In genomic region chr10:85148693-85149640, GRCh38 we compare ENCODE assay signal across 20 cellular contexts.
A peak's percentile ranks its signal among the peaks of the same experiment; 100 is the strongest.
DNase-seq lines count a peak whose midpoint lies in the region; ATAC-seq and TF ChIP-seq lines count a peak whose summit lies in the region.
"Had no signal": no experiment of that assay in that cellular context is flagged by ENCODE, and none has a peak within 500 bp of the region (broad histone marks: within the 10 kb centered on the region; RNA-seq: fewer than 3 reads in every experiment).

No MANE protein-coding gene starts in this region.

- H3K27me3 Mint-ChIP-seq in stimulated activated memory B cell treated with anti-CD40 and anti-IgM and Interleukin-4, amounts not matched to agents 10 μg/mL and 1 μg/mL and 100 μg/mL, for 72 hours, result no peaks in the 10 kb centered on the region
- H3K27me3 Mint-ChIP-seq: CD4-positive, alpha-beta memory T cell had no signal

- intact Hi-C loops in colonic mucosa (cut with DNase I), result no loop called here

- H3K9ac ChIP-seq in colonic mucosa (ENCODE audit: low read depth in 2 of 2, low read length in 2 of 2) (no peak overlapping the region), skeletal muscle tissue (ENCODE audit: low read depth in 1 of 3, low read length in 3 of 3) (no peak overlapping the region)
- H3K9ac ChIP-seq: BLaER1, KMS-11 had no signal

- no peaks in the 10 kb centered on the region for H3K36me3 ChIP-seq in colonic mucosa
- H3K36me3 ChIP-seq in skeletal muscle tissue (ENCODE audit: control insufficient read depth in 3 of 3, insufficient read depth in 3 of 3, low read length in 3 of 3), result no peaks in the 10 kb centered on the region
- H3K36me3 ChIP-seq: BLaER1, Peyer's patch had no signal

- TF ChIP-seq CTCF in colonic mucosa (IDR thresholded peaks at IDR 0.05), result no peak

- H3K27ac ChIP-seq in colonic mucosa, result no peak overlapping the region
- H3K27ac ChIP-seq in skeletal muscle tissue (ENCODE audit: low read depth, low read length), result no peak overlapping the region
- H3K27ac ChIP-seq: BLaER1, KMS-11, Peyer's patch had no signal

- H3K4me3 ChIP-seq in colonic mucosa (no peak overlapping the region), skeletal muscle tissue (ENCODE audit: low read length in 3 of 3) (peak overlapping the region in 2 of 3 donors; percentile 4 to 45)
- H3K4me3 ChIP-seq: BLaER1, Peyer's patch had no signal

- H3K27me3 ChIP-seq in colonic mucosa (no peaks in the 10 kb centered on the region), skeletal muscle tissue (ENCODE audit: control insufficient read depth in 3 of 3, insufficient read depth in 3 of 3, low read length in 3 of 3) (peaks cover 0 to 2% (median 0%) of the 10 kb centered on the region in 3 donors)
- H3K27me3 ChIP-seq: BLaER1, Peyer's patch had no signal

- H3K4me1 Mint-ChIP-seq in stimulated activated memory B cell treated with anti-CD40 and anti-IgM and Interleukin-4, amounts not matched to agents 10 μg/mL and 1 μg/mL and 100 μg/mL, for 72 hours, result no peaks in the 10 kb centered on the region
- H3K4me1 Mint-ChIP-seq: CD4-positive, alpha-beta memory T cell had no signal

- no peaks in the 10 kb centered on the region for H3K4me1 ChIP-seq in colonic mucosa
- H3K4me1 ChIP-seq in skeletal muscle tissue (ENCODE audit: control insufficient read depth in 3 of 3, insufficient read depth in 3 of 3, low read length in 3 of 3), result peaks cover 4 to 9% (median 6%) of the 10 kb centered on the region in 3 donors
- H3K4me1 ChIP-seq: BLaER1, Peyer's patch had no signal

- ATAC-seq in stimulated activated memory B cell treated with anti-CD40 and anti-IgM and Interleukin-4, amounts not matched to agents 10 μg/mL and 1 μg/mL and 100 μg/mL, for 72 hours, result no peak

- H3K36me3 Mint-ChIP-seq in stimulated activated memory B cell treated with anti-CD40 and anti-IgM and Interleukin-4, amounts not matched to agents 10 μg/mL and 1 μg/mL and 100 μg/mL, for 72 hours, result no peaks in the 10 kb centered on the region
- H3K36me3 Mint-ChIP-seq: CD4-positive, alpha-beta memory T cell had no signal

- H3K9me3 Mint-ChIP-seq in stimulated activated memory B cell treated with anti-CD40 and anti-IgM and Interleukin-4, amounts not matched to agents 10 μg/mL and 1 μg/mL and 100 μg/mL, for 72 hours, result peaks cover 5% of the 10 kb centered on the region

- no peak overlapping the region for H3K4me3 Mint-ChIP-seq in stimulated activated memory B cell treated with anti-CD40 and anti-IgM and Interleukin-4, amounts not matched to agents 10 μg/mL and 1 μg/mL and 100 μg/mL, for 72 hours
- H3K4me3 Mint-ChIP-seq: HFFc6 had no signal

- H3K27ac Mint-ChIP-seq in stimulated activated memory B cell treated with anti-CD40 and anti-IgM and Interleukin-4, amounts not matched to agents 10 μg/mL and 1 μg/mL and 100 μg/mL, for 72 hours, result no peak overlapping the region
- H3K27ac Mint-ChIP-seq: CD4-positive, alpha-beta memory T cell; HFFc6 had no signal

- DNase-seq in DMS79 treated with DMSO at 0.1 percent for 48 hours (lab: John Stamatoyannopoulos, UW) (peak; percentile 78), colonic mucosa (peak; percentile 19), medulla oblongata (ENCODE audit: extremely low spot score) (peak; percentile 51), DMS114 treated with DMSO at 0.1 percent for 48 hours (lab: John Stamatoyannopoulos, UW; ENCODE audit: unreplicated experiment) (no peak), islet precursor cell (no peak), hepatic stellate cell (ENCODE audit: low spot score) (no peak)
- DNase-seq: CD4-positive, alpha-beta memory T cell; H7; HFFc6; NCI-H1436 treated with DMSO at 0.1 percent for 48 hours; NCI-H2029; NCI-H2171 treated with DMSO at 0.1 percent for 48 hours; NCI-H446; NCI-H748 treated with DMSO at 0.1 percent for 48 hours; NK-92 treated with Interleukin-12 subunit alpha and Interleukin-12 subunit beta, amount 100 ng/mL, for 24 hours; Peyer's patch had no signal

- H3K9me3 ChIP-seq in colonic mucosa (no peaks in the 10 kb centered on the region), skeletal muscle tissue (ENCODE audit: control insufficient read depth in 3 of 3, low read length in 3 of 3) (no peaks in the 10 kb centered on the region)
- H3K9me3 ChIP-seq: Peyer's patch had no signal

Comparison
In these comparisons a context has a peak if more than half of its experiments do, and no peak if none do; other contexts are left out.
1. DNase-seq: peak in DMS79 treated with DMSO at 0.1 percent for 48 hours (single experiment), colonic mucosa (single experiment) and medulla oblongata (single experiment); none in DMS114 treated with DMSO at 0.1 percent for 48 hours (single experiment), islet precursor cell (single experiment) and hepatic stellate cell (single experiment).